Comparison of ENCODE assay signal across 25 cellular contexts in the genomic region with DNA sequence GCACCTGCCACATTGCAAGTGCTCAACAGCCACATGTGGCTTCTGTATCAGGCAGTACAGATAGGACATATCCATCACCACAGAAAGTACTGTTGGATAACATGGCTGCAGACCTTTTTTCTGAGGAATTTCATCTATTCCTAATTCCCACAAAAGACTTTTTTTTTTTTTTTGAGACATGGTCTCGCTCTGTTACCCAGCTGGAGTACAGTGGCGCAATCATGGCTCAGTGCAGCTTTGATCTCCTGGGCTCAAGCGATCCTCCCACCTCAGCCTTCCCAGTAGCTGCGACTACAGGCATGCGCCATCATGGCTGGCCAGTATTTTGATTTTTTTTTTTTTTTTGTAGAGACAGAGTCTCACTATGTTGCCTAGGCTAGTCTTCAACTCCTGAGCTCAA.
"Had no signal": no experiment of that assay in that cellular context is flagged by ENCODE, and none has a peak within 500 bp of the region (broad histone marks: within the 10 kb centered on the region; RNA-seq: fewer than 3 reads in every experiment).

No MANE protein-coding gene starts in this region.

- H3K9me3 ChIP-seq: MG63 had no signal

- H3K4me1 Mint-ChIP-seq: activated CD4-positive, alpha-beta T cell treated with anti-CD3 and anti-CD28 coated beads, Interleukin-2, amount 10 ng/mL, durations not matched to agents 24 days and 14 days; activated naive CD8-positive, alpha-beta T cell treated with anti-CD3 and anti-CD28 coated beads for 36 hours had no signal

- H3K9me3 Mint-ChIP-seq: activated B cell treated with CpG ODN at 0.5 μM for 24 hours; activated CD4-positive, alpha-beta T cell treated with anti-CD3 and anti-CD28 coated beads, Interleukin-2, amount 10 ng/mL, durations not matched to agents 24 days and 14 days; activated naive CD4-positive, alpha-beta T cell treated with anti-CD3 and anti-CD28 coated beads, Interleukin-2, amount 10 ng/mL, durations not matched to agents 7 days and 5 days; activated naive CD8-positive, alpha-beta T cell treated with anti-CD3 and anti-CD28 coated beads for 36 hours; activated T-cell treated with anti-CD3 and anti-CD28 coated beads, Interleukin-2, amount 50 U/mL, for 4 hours; T-helper 1 cell treated with Interleukin-12 subunit alpha and Interleukin-12 subunit beta and Interleukin-4 antibody, amounts not matched to agents 30 μg/mL and 1 μg/mL, for 36 hours had no signal

- H3K4me3 Mint-ChIP-seq: activated B cell treated with CpG ODN at 0.5 μM for 24 hours; activated CD4-positive, alpha-beta T cell treated with anti-CD3 and anti-CD28 coated beads, Interleukin-2, amount 10 ng/mL, durations not matched to agents 24 days and 14 days; activated naive CD4-positive, alpha-beta T cell treated with anti-CD3 and anti-CD28 coated beads, Interleukin-2, amount 10 ng/mL, durations not matched to agents 7 days and 5 days; activated naive CD8-positive, alpha-beta T cell treated with anti-CD3 and anti-CD28 coated beads for 36 hours; activated T-cell treated with anti-CD3 and anti-CD28 coated beads, Interleukin-2, amount 50 U/mL, for 4 hours; T-helper 1 cell treated with Interleukin-12 subunit alpha and Interleukin-12 subunit beta and Interleukin-4 antibody, amounts not matched to agents 30 μg/mL and 1 μg/mL, for 36 hours had no signal

- H3K27ac Mint-ChIP-seq: activated B cell treated with CpG ODN at 0.5 μM for 24 hours; activated naive CD8-positive, alpha-beta T cell treated with anti-CD3 and anti-CD28 coated beads for 36 hours; T-helper 1 cell treated with Interleukin-12 subunit alpha and Interleukin-12 subunit beta and Interleukin-4 antibody, amounts not matched to agents 30 μg/mL and 1 μg/mL, for 36 hours had no signal

- H3K27ac ChIP-seq: KMS-11 had no signal

- DNase-seq: activated B cell treated with CpG ODN at 0.5 μM for 24 hours; activated CD4-positive, alpha-beta T cell treated with anti-CD3 and anti-CD28 coated beads for 1 hour; activated CD4-positive, alpha-beta T cell treated with anti-CD3 and anti-CD28 coated beads, Interleukin-2, amount 10 ng/mL, durations not matched to agents 24 days and 14 days; activated CD4-positive, alpha-beta T cell treated with anti-CD3 and anti-CD28 coated beads, Interleukin-2, amount 50 U/mL, for 48 hours; activated CD8-positive, alpha-beta memory T cell treated with anti-CD3 and anti-CD28 coated beads for 24 hours; activated gamma-delta T cell treated with Interleukin-2 at 50 U/mL for 16 hours; activated naive CD4-positive, alpha-beta T cell treated with anti-CD3 and anti-CD28 coated beads, Interleukin-2, amount 10 ng/mL, durations not matched to agents 7 days and 5 days; activated naive CD8-positive, alpha-beta T cell treated with anti-CD3 and anti-CD28 coated beads for 36 hours; activated T-cell treated with anti-CD3 and anti-CD28 coated beads, Interleukin-2, amount 50 U/mL, for 4 hours; anterior cingulate cortex; caudate nucleus; MG63; MV-4-11; NCI-H1092 treated with DMSO at 0.1 percent for 48 hours; NCI-H1417 treated with DMSO at 0.1 percent for 48 hours; NCI-H1694; NCI-H2029; NCI-H2107; NCI-H345; NCI-H510A; NCI-H526 treated with DMSO at 0.1 percent for 48 hours; NK-92 treated with Interleukin-12 subunit alpha and Interleukin-12 subunit beta, amount 100 ng/mL, for 24 hours; SHP77 treated with DMSO at 0.1 percent for 48 hours had no signal

- H3K4me3 ChIP-seq: MG63 had no signal

- H3K27me3 Mint-ChIP-seq: activated B cell treated with CpG ODN at 0.5 μM for 24 hours; activated CD4-positive, alpha-beta T cell treated with anti-CD3 and anti-CD28 coated beads, Interleukin-2, amount 10 ng/mL, durations not matched to agents 24 days and 14 days; activated naive CD4-positive, alpha-beta T cell treated with anti-CD3 and anti-CD28 coated beads, Interleukin-2, amount 10 ng/mL, durations not matched to agents 7 days and 5 days; activated naive CD8-positive, alpha-beta T cell treated with anti-CD3 and anti-CD28 coated beads for 36 hours had no signal

- ATAC-seq: activated T-cell treated with anti-CD3 and anti-CD28 coated beads, Interleukin-2, amount 50 U/mL, for 4 hours had no signal

- H3K27me3 ChIP-seq: MG63 had no signal
